21 cellular contexts compared by ENCODE assay signal in genomic region chr9:114050646-114051045, GRCh38. TPM values are rescaled to one million over a fixed set of nuclear protein-coding genes. Genes with fewer than 3 reads are reported as not detected.
A peak's percentile ranks its signal among the peaks of the same experiment; 100 is the strongest.
DNase-seq lines count a peak whose midpoint lies in the region; ATAC-seq and TF ChIP-seq lines count a peak whose summit lies in the region.
"Had no signal": no experiment of that assay in that cellular context is flagged by ENCODE, and none has a peak within 500 bp of the region (broad histone marks: within the 10 kb centered on the region; RNA-seq: fewer than 3 reads in every experiment).

No MANE protein-coding gene starts in this region.

- no peaks in the 10 kb centered on the region for H3K9me3 Mint-ChIP-seq in activated CD8-positive, alpha-beta memory T cell treated with anti-CD3 and anti-CD28 coated beads, Interleukin-2, amount 10 ng/mL, durations not matched to agents 7 days and 5 days (ENCODE audit: low read depth)
- H3K9me3 Mint-ChIP-seq in activated CD4-positive, alpha-beta T cell treated with anti-CD3 and anti-CD28 coated beads, Interleukin-2, amount 10 ng/mL, durations not matched to agents 24 days and 14 days: no peaks in the 10 kb centered on the region
- H3K9me3 Mint-ChIP-seq: GM23338, H9 had no signal

- no peaks in the 10 kb centered on the region for H3K4me1 Mint-ChIP-seq in activated CD8-positive, alpha-beta memory T cell treated with anti-CD3 and anti-CD28 coated beads, Interleukin-2, amount 10 ng/mL, durations not matched to agents 7 days and 5 days
- no peaks in the 10 kb centered on the region for H3K4me1 Mint-ChIP-seq in activated CD4-positive, alpha-beta T cell treated with anti-CD3 and anti-CD28 coated beads, Interleukin-2, amount 10 ng/mL, durations not matched to agents 24 days and 14 days
- H3K4me1 Mint-ChIP-seq: CD4-positive, CD25-positive, alpha-beta regulatory T cell had no signal

- peak overlapping the region; percentile 37 for H3K27ac ChIP-seq in VCaP
- H3K27ac ChIP-seq: PC-9, SJCRH30 had no signal

- no peak for TF ChIP-seq CTCF in VCaP (conservative IDR thresholded peaks at IDR 0.05)

- no peak for ATAC-seq in activated CD8-positive, alpha-beta memory T cell treated with anti-CD3 and anti-CD28 coated beads, Interleukin-2, amount 10 ng/mL, durations not matched to agents 7 days and 5 days
- ATAC-seq: GM23338, K562, Right ventricle myocardium inferior had no signal

- DNase-seq in activated CD8-positive, alpha-beta memory T cell treated with anti-CD3 and anti-CD28 coated beads, Interleukin-2, amount 10 ng/mL, durations not matched to agents 7 days and 5 days: peak; percentile 32
- no peak for DNase-seq in activated CD8-positive, alpha-beta memory T cell treated with anti-CD3 and anti-CD28 coated beads, Interleukin-2, amount 50 U/mL, for 4 hours
- DNase-seq in stimulated activated CD8-positive, alpha-beta memory T cell treated with anti-CD3 and anti-CD28 coated beads, Interleukin-4, amount 100 ng/mL, for 48 hours: peak; percentile 1
- DNase-seq in activated CD4-positive, alpha-beta T cell treated with anti-CD3 and anti-CD28 coated beads, Interleukin-2, amount 10 ng/mL, durations not matched to agents 24 days and 14 days: no peak
- DNase-seq in kidney tubule cell (ENCODE audit: low spot score) (no peak), OCI-M2 (lab: John Stamatoyannopoulos, UW; ENCODE audit: unreplicated experiment) (no peak)
- DNase-seq: CD4-positive, CD25-positive, alpha-beta regulatory T cell; Kasumi-1; NCI-H2029; NCI-H446; NCI-H524 treated with DMSO at 0.1 percent for 48 hours; NCI-H82; NK-92 treated with Interleukin-12 subunit alpha and Interleukin-12 subunit beta, amount 100 ng/mL, for 24 hours; PC-9; SJCRH30 had no signal

- CTCF ChIA-PET in activated CD8-positive, alpha-beta memory T cell treated with anti-CD3 and anti-CD28 coated beads, Interleukin-2, amount 10 ng/mL, durations not matched to agents 7 days and 5 days (lab: Charles Lee): interaction anchor here (2.1 kb wide), 1 partner anchor 32 kb away, joined by 6 read pairs; no protein-coding TSS in a partner anchor

- H3K27ac Mint-ChIP-seq in activated CD8-positive, alpha-beta memory T cell treated with anti-CD3 and anti-CD28 coated beads, Interleukin-2, amount 10 ng/mL, durations not matched to agents 7 days and 5 days: no peak overlapping the region
- H3K27ac Mint-ChIP-seq in activated CD4-positive, alpha-beta T cell treated with anti-CD3 and anti-CD28 coated beads, Interleukin-2, amount 10 ng/mL, durations not matched to agents 24 days and 14 days: no peak overlapping the region
- H3K27ac Mint-ChIP-seq: CD4-positive, CD25-positive, alpha-beta regulatory T cell; GM23338; H9 had no signal

- H3K27me3 Mint-ChIP-seq in activated CD8-positive, alpha-beta memory T cell treated with anti-CD3 and anti-CD28 coated beads, Interleukin-2, amount 10 ng/mL, durations not matched to agents 7 days and 5 days: peaks cover 3% of the 10 kb centered on the region
- no peaks in the 10 kb centered on the region for H3K27me3 Mint-ChIP-seq in activated CD4-positive, alpha-beta T cell treated with anti-CD3 and anti-CD28 coated beads, Interleukin-2, amount 10 ng/mL, durations not matched to agents 24 days and 14 days

- H3K36me3 Mint-ChIP-seq in activated CD8-positive, alpha-beta memory T cell treated with anti-CD3 and anti-CD28 coated beads, Interleukin-2, amount 10 ng/mL, durations not matched to agents 7 days and 5 days: no peaks in the 10 kb centered on the region
- H3K36me3 Mint-ChIP-seq in activated CD4-positive, alpha-beta T cell treated with anti-CD3 and anti-CD28 coated beads, Interleukin-2, amount 10 ng/mL, durations not matched to agents 24 days and 14 days (ENCODE audit: low read depth): no peaks in the 10 kb centered on the region
- H3K36me3 Mint-ChIP-seq: CD4-positive, CD25-positive, alpha-beta regulatory T cell had no signal

- H3K4me3 Mint-ChIP-seq in activated CD8-positive, alpha-beta memory T cell treated with anti-CD3 and anti-CD28 coated beads, Interleukin-2, amount 10 ng/mL, durations not matched to agents 7 days and 5 days: no peak overlapping the region
- H3K4me3 Mint-ChIP-seq in activated CD4-positive, alpha-beta T cell treated with anti-CD3 and anti-CD28 coated beads, Interleukin-2, amount 10 ng/mL, durations not matched to agents 24 days and 14 days: no peak overlapping the region
- H3K4me3 Mint-ChIP-seq: CD4-positive, CD25-positive, alpha-beta regulatory T cell; GM23338; H9 had no signal

- intact Hi-C loops in activated CD4-positive, alpha-beta T cell treated with anti-CD3 and anti-CD28 coated beads, Interleukin-2, amount 10 ng/mL, durations not matched to agents 24 days and 14 days (cut with micrococcal nuclease): no loop called here

RNA-seq across cellular contexts. Expression of gene AMBP, which starts 27.5 kb away (rescaled TPM):
- total RNA-seq in activated CD8-positive, alpha-beta memory T cell treated with anti-CD3 and anti-CD28 coated beads, Interleukin-2, amount 10 ng/mL, durations not matched to agents 7 days and 5 days: not detected
- not detected in 2 replicates for total RNA-seq in activated CD4-positive, alpha-beta T cell treated with anti-CD3 and anti-CD28 coated beads, Interleukin-2, amount 10 ng/mL, durations not matched to agents 24 days and 14 days
- total RNA-seq: CD4-positive, CD25-positive, alpha-beta regulatory T cell; PC-9; Right ventricle myocardium inferior had no signal

RNA-seq across cellular contexts. Expression of gene KIF12, which starts 48.4 kb away (rescaled TPM):
- total RNA-seq in activated CD8-positive, alpha-beta memory T cell treated with anti-CD3 and anti-CD28 coated beads, Interleukin-2, amount 10 ng/mL, durations not matched to agents 7 days and 5 days: not detected
- not detected in 2 replicates for total RNA-seq in activated CD4-positive, alpha-beta T cell treated with anti-CD3 and anti-CD28 coated beads, Interleukin-2, amount 10 ng/mL, durations not matched to agents 24 days and 14 days
- total RNA-seq: CD4-positive, CD25-positive, alpha-beta regulatory T cell; HT1080; K562; PC-9; Right ventricle myocardium inferior; SJCRH30 had no signal

Comparison
In these comparisons a context has a peak if more than half of its experiments do, and no peak if none do; other contexts are left out.
1. DNase-seq: peak in activated CD8-positive, alpha-beta memory T cell treated with anti-CD3 and anti-CD28 coated beads, Interleukin-2, amount 10 ng/mL, durations not matched to agents 7 days and 5 days (single experiment) and stimulated activated CD8-positive, alpha-beta memory T cell treated with anti-CD3 and anti-CD28 coated beads, Interleukin-4, amount 100 ng/mL, for 48 hours (single experiment); none in activated CD8-positive, alpha-beta memory T cell treated with anti-CD3 and anti-CD28 coated beads, Interleukin-2, amount 50 U/mL, for 4 hours (single experiment), activated CD4-positive, alpha-beta T cell treated with anti-CD3 and anti-CD28 coated beads, Interleukin-2, amount 10 ng/mL, durations not matched to agents 24 days and 14 days (single experiment), kidney tubule cell (single experiment) and OCI-M2 (single experiment).